ENCODE assay signal across 19 cellular contexts in genomic region chrX:72392816-72393800, GRCh38.
A peak's percentile ranks its signal among the peaks of the same experiment; 100 is the strongest.
DNase-seq lines count a peak whose midpoint lies in the region; ATAC-seq and TF ChIP-seq lines count a peak whose summit lies in the region.
"Had no signal": no experiment of that assay in that cellular context is flagged by ENCODE, and none has a peak within 500 bp of the region (broad histone marks: within the 10 kb centered on the region; RNA-seq: fewer than 3 reads in every experiment).

No MANE protein-coding gene starts in this region.

- peaks cover 47% of the 10 kb centered on the region for H3K4me1 Mint-ChIP-seq in nephron
- no peaks in the 10 kb centered on the region for H3K4me1 Mint-ChIP-seq in activated T-cell treated with anti-CD3 and anti-CD28 coated beads, Interleukin-2, amount 50 U/mL, for 4 hours (ENCODE audit: low read depth)

- no peak overlapping the region for H3K4me3 ChIP-seq in subcutaneous abdominal adipose tissue (ENCODE audit: low read depth in 1 of 5, low read length in 5 of 5)

- H3K36me3 Mint-ChIP-seq in nephron (ENCODE audit: low read depth) = peaks cover 2% of the 10 kb centered on the region
- H3K36me3 Mint-ChIP-seq in activated T-cell treated with anti-CD3 and anti-CD28 coated beads, Interleukin-2, amount 50 U/mL, for 4 hours (ENCODE audit: insufficient read depth) = peaks cover 2% of the 10 kb centered on the region

- DNase-seq in NCI-H82 treated with DMSO at 0.1 percent for 48 hours (lab: John Stamatoyannopoulos, UW; ENCODE audit: unreplicated experiment) = peak; percentile 23
- DNase-seq in fibroblast of gingiva (ENCODE audit: low read depth) = peak; percentile 53
- DNase-seq in activated T-cell treated with anti-CD3 and anti-CD28 coated beads, Interleukin-2, amount 50 U/mL, for 4 hours = no peak
- DNase-seq in T-helper 1 cell = no peak
- no peak for DNase-seq in T-helper 9 cell
- DNase-seq: DMS153; EL; GOT3; HFFc6; KG1; NCI-H1436; NCI-H2081 treated with DMSO at 0.1 percent for 48 hours; NCI-H2227 treated with DMSO at 0.1 percent for 48 hours; NK-92 treated with Interleukin-12 subunit alpha and Interleukin-12 subunit beta, amount 100 ng/mL, for 24 hours; SHP77 treated with DMSO at 0.1 percent for 48 hours had no signal

- peak overlapping the region; percentile 78 to 87 (median 80) for H3K27ac Mint-ChIP-seq in nephron
- H3K27ac Mint-ChIP-seq: CD14-positive monocyte, HFFc6 had no signal

- ATAC-seq in activated T-cell treated with anti-CD3 and anti-CD28 coated beads, Interleukin-2, amount 50 U/mL, for 4 hours = no peak
- ATAC-seq: HepG2 had no signal

- TF ChIP-seq CTCF in nephron (IDR thresholded peaks at IDR 0.05; ENCODE audit: unreplicated experiment in 3 of 3) = no peak

- H3K9me3 ChIP-seq in subcutaneous abdominal adipose tissue (ENCODE audit: control insufficient read depth in 5 of 5, low read length in 5 of 5) = no peaks in the 10 kb centered on the region

- H3K9ac ChIP-seq in subcutaneous abdominal adipose tissue (ENCODE audit: low read length in 5 of 5) = no peak overlapping the region

- H3K4me3 Mint-ChIP-seq in nephron = peak overlapping the region in 2 of 3 experiments; percentile 32 to 37
- H3K4me3 Mint-ChIP-seq in activated T-cell treated with anti-CD3 and anti-CD28 coated beads, Interleukin-2, amount 50 U/mL, for 4 hours = no peak overlapping the region
- H3K4me3 Mint-ChIP-seq: CD14-positive monocyte, HFFc6 had no signal

- H3K27me3 ChIP-seq in subcutaneous abdominal adipose tissue (ENCODE audit: control insufficient read depth in 5 of 5, insufficient read depth in 4 of 5, low read length in 5 of 5) = peaks cover 0 to 10% (median 3%) of the 10 kb centered on the region in 5 donors

- peaks cover 2% of the 10 kb centered on the region for H3K9me3 Mint-ChIP-seq in nephron
- no peaks in the 10 kb centered on the region for H3K9me3 Mint-ChIP-seq in activated T-cell treated with anti-CD3 and anti-CD28 coated beads, Interleukin-2, amount 50 U/mL, for 4 hours
- H3K9me3 Mint-ChIP-seq: HFFc6 had no signal

- H3K4me1 ChIP-seq in subcutaneous abdominal adipose tissue (ENCODE audit: control insufficient read depth in 5 of 5, insufficient read depth in 5 of 5, low read length in 5 of 5) = peaks cover 0 to 36% (median 22%) of the 10 kb centered on the region in 5 donors

- H3K27me3 Mint-ChIP-seq in nephron (ENCODE audit: low read depth) = no peaks in the 10 kb centered on the region
- no peaks in the 10 kb centered on the region for H3K27me3 Mint-ChIP-seq in activated T-cell treated with anti-CD3 and anti-CD28 coated beads, Interleukin-2, amount 50 U/mL, for 4 hours (ENCODE audit: low read depth)

- H3K36me3 ChIP-seq in subcutaneous abdominal adipose tissue (ENCODE audit: control insufficient read depth in 5 of 5, insufficient read depth in 5 of 5, low read length in 5 of 5) = no peaks in the 10 kb centered on the region

- peak overlapping the region; percentile 30 for H3K27ac ChIP-seq in subcutaneous abdominal adipose tissue (ENCODE audit: low read depth, low read length)

Comparison
In these comparisons a context has a peak if more than half of its experiments do, and no peak if none do; other contexts are left out.
1. DNase-seq: peak in NCI-H82 treated with DMSO at 0.1 percent for 48 hours (single experiment) and fibroblast of gingiva (single experiment); none in activated T-cell treated with anti-CD3 and anti-CD28 coated beads, Interleukin-2, amount 50 U/mL, for 4 hours (single experiment), T-helper 1 cell (0 of 5) and T-helper 9 cell (single experiment).